In genomic region chr1:91761303-91761721, GRCh38 we compare ENCODE assay signal across 18 cellular contexts.
DNase-seq lines count a peak whose midpoint lies in the region; ATAC-seq and TF ChIP-seq lines count a peak whose summit lies in the region.
"Had no signal": no experiment of that assay in that cellular context is flagged by ENCODE, and none has a peak within 500 bp of the region (broad histone marks: within the 10 kb centered on the region; RNA-seq: fewer than 3 reads in every experiment).

No MANE protein-coding gene starts in this region.

- no peaks in the 10 kb centered on the region for H3K36me3 ChIP-seq in hepatocyte (replicated peaks; ENCODE audit: insufficient read depth, low read depth)
- H3K36me3 ChIP-seq: ovary had no signal

- no peak overlapping the region for H3K4me3 ChIP-seq in hepatocyte
- H3K4me3 ChIP-seq: ovary had no signal

- no peak for TF ChIP-seq CTCF in hepatocyte (IDR thresholded peaks at IDR 0.05; ENCODE audit: poor library complexity)
- no peak for TF ChIP-seq CTCF in progenitor cell of endocrine pancreas (IDR thresholded peaks at IDR 0.05; ENCODE audit: unreplicated experiment)

- H3K27ac Mint-ChIP-seq in progenitor cell of endocrine pancreas, result peak overlapping the region; percentile 80
- H3K27ac Mint-ChIP-seq: CD4-positive, alpha-beta T cell; T-helper 1 cell treated with Interleukin-12 subunit alpha and Interleukin-12 subunit beta and Interleukin-4 antibody, amounts not matched to agents 30 μg/mL and 1 μg/mL, for 36 hours had no signal

- no peaks in the 10 kb centered on the region for H3K9me3 ChIP-seq in hepatocyte (ENCODE audit: low read depth)
- H3K9me3 ChIP-seq: ovary had no signal

- no peaks in the 10 kb centered on the region for H3K9me2 ChIP-seq in hepatocyte (replicated peaks; ENCODE audit: insufficient read depth)

- no peaks in the 10 kb centered on the region for H3K36me3 Mint-ChIP-seq in progenitor cell of endocrine pancreas (ENCODE audit: insufficient read depth)

- peak overlapping the region; percentile 35 for H3K27ac ChIP-seq in hepatocyte

- no peak for ATAC-seq in HG03342 (IDR thresholded peaks at IDR 0.05; ENCODE audit: unreplicated experiment)
- ATAC-seq: stimulated activated naive CD8-positive, alpha-beta T cell treated with anti-CD3 and anti-CD28 coated beads, Interleukin-15, Interleukin-2, amounts not matched to agents 100 U/mL and 50 U/mL, for 24 hours had no signal

- H3K4me3 Mint-ChIP-seq in progenitor cell of endocrine pancreas (ENCODE audit: low read depth), result no peak overlapping the region
- H3K4me3 Mint-ChIP-seq: CD4-positive, alpha-beta T cell; T-helper 1 cell treated with Interleukin-12 subunit alpha and Interleukin-12 subunit beta and Interleukin-4 antibody, amounts not matched to agents 30 μg/mL and 1 μg/mL, for 36 hours had no signal

- H2AFZ ChIP-seq in hepatocyte, result no peak overlapping the region

- peaks cover 35% of the 10 kb centered on the region for H3K4me1 Mint-ChIP-seq in progenitor cell of endocrine pancreas (ENCODE audit: low read depth)

- DNase-seq in G401 (ENCODE audit: low spot score) (peak; percentile 35), cerebellar cortex (ENCODE audit: low spot score) (peak; percentile 27), hepatocyte (ENCODE audit: low spot score) (no peak), progenitor cell of endocrine pancreas (ENCODE audit: low spot score, unreplicated experiment) (no peak), HUDEP-2 (lab: John Stamatoyannopoulos, UW; ENCODE audit: unreplicated experiment in 76 of 76) (no peak), SIG-M5 treated with dmso at 0.1 percent for 504 hours (lab: John Stamatoyannopoulos, UW; ENCODE audit: unreplicated experiment) (no peak), DMS153 treated with DMSO at 0.1 percent for 48 hours (lab: John Stamatoyannopoulos, UW; ENCODE audit: unreplicated experiment) (no peak)
- DNase-seq: ACHN; activated CD4-positive, CD25-positive, alpha-beta regulatory T cell; CD4-positive, alpha-beta T cell; central memory CD4-positive, alpha-beta T cell; islet precursor cell; NK-92 treated with Interleukin-12 subunit alpha and Interleukin-12 subunit beta, amount 100 ng/mL, for 24 hours; stimulated activated CD4-positive, alpha-beta T cell treated with anti-CD3 and anti-CD28 coated beads, Interleukin-12 subunit alpha, Interleukin-12 subunit beta, amount 100 ng/mL, for 4 hours; stimulated activated naive CD8-positive, alpha-beta T cell treated with anti-CD3 and anti-CD28 coated beads, Interleukin-15, Interleukin-2, amounts not matched to agents 100 U/mL and 50 U/mL, for 24 hours had no signal

- in situ Hi-C loops in G401 (cut with HindIII; ENCODE audit: low sequenced_read_pairs), result no loop called here

- H4K20me1 ChIP-seq in hepatocyte (ENCODE audit: insufficient read depth, poor library complexity, severe bottlenecking), result no peaks in the 10 kb centered on the region

- H3K27me3 Mint-ChIP-seq in progenitor cell of endocrine pancreas, result no peaks in the 10 kb centered on the region
- H3K27me3 Mint-ChIP-seq: CD4-positive, alpha-beta T cell had no signal

- no peak overlapping the region for H3K4me2 ChIP-seq in hepatocyte

- 57% methylated on average over 1 of the region's 1 CpG for WGBS in hepatocyte (ENCODE audit: low lambda C conversion rate, missing lambda C conversion rate)

- H3K79me2 ChIP-seq in hepatocyte, result peaks cover 13% of the 10 kb centered on the region

- no peaks in the 10 kb centered on the region for H3K9me3 Mint-ChIP-seq in progenitor cell of endocrine pancreas (ENCODE audit: low read depth)
- H3K9me3 Mint-ChIP-seq: CD4-positive, alpha-beta T cell; T-helper 1 cell treated with Interleukin-12 subunit alpha and Interleukin-12 subunit beta and Interleukin-4 antibody, amounts not matched to agents 30 μg/mL and 1 μg/mL, for 36 hours had no signal

- no peaks in the 10 kb centered on the region for H3K27me3 ChIP-seq in hepatocyte
- H3K27me3 ChIP-seq: ovary had no signal

- H3K4me1 ChIP-seq in hepatocyte (ENCODE audit: insufficient read depth), result peaks cover 11% of the 10 kb centered on the region

Comparison
In these comparisons a context has a peak if more than half of its experiments do, and no peak if none do; other contexts are left out.
1. DNase-seq: peak in G401 (single experiment) and cerebellar cortex (single experiment); none in hepatocyte (single experiment), progenitor cell of endocrine pancreas (single experiment), HUDEP-2 (0 of 76), SIG-M5 treated with dmso at 0.1 percent for 504 hours (single experiment) and DMS153 treated with DMSO at 0.1 percent for 48 hours (single experiment).